ENCODE assay signal across 8 cellular contexts in the genomic region with DNA sequence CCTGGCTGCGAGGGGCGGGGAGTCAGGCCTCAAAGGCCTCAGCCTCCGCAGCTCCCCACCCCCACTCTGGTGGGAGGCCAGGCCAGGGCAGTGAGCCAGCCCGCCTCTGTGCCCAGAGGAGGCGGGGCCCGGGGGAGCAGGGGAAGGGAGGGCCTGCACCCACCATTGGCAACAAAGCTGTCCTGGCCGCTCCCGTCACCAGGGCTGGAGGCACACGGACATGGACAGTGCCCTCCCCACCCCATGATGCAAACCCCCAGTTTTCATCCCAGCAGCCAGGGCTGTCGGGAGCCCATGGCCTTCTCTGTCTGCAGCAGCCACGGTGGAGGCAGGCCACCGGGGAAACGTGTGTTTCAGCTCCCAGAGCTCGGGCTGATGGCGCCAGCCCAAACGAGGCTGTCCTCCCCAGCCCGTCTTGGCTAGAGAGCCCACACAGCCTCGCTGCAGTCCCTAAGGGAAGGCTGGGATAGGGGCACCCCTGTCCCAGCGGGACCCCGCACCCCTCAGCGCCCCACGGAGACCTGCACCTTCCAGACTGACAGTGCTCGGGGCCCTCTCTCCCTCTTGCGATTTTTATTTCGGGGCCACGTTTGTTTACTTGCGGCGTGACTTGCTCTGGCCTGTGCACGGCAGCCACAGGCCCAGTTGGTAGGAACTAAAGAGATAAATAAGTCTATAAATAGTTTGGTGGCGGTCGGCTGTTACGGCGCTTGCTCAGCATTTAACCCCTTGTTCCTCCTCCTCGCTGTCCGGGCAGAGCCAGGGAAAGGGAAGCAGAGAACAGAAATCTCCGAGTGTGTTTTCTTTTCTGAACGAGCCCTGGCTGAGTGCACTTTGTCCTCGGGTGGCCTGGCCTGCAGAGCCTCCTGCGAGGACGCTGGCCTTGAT.
A peak's percentile ranks its signal among the peaks of the same experiment; 100 is the strongest.
DNase-seq lines count a peak whose midpoint lies in the region; ATAC-seq and TF ChIP-seq lines count a peak whose summit lies in the region.

No MANE protein-coding gene starts in this region.

- peak overlapping the region; percentile 80 to 81 for H3K27ac ChIP-seq in prostate gland

- H3K4me1 ChIP-seq in prostate gland (replicated peaks): peaks cover 10% of the 10 kb centered on the region

- no peaks in the 10 kb centered on the region for H3K27me3 ChIP-seq in prostate gland (replicated peaks; ENCODE audit: insufficient read depth)

- DNase-seq in DMS79 (lab: John Stamatoyannopoulos, UW) (peak; percentile 89), SHP77 treated with DMSO at 0.1 percent for 48 hours (lab: John Stamatoyannopoulos, UW) (peak; percentile 6), cardiac septum (ENCODE audit: low spot score) (peak; percentile 83), prostate gland (ENCODE audit: low spot score) (peak; percentile 80), NCI-H510A treated with DMSO at 0.1 percent for 48 hours (lab: John Stamatoyannopoulos, UW) (no peak)

- ATAC-seq in HG03439 (IDR thresholded peaks at IDR 0.05; ENCODE audit: unreplicated experiment) (no peak), HG02642 (IDR thresholded peaks at IDR 0.05; ENCODE audit: poor library complexity, unreplicated experiment) (no peak), GM21576 (IDR thresholded peaks at IDR 0.05; ENCODE audit: unreplicated experiment) (no peak)

- 2% methylated on average over 32 of the region's 40 CpGs for WGBS in prostate gland

- TF ChIP-seq POLR2A in prostate gland (IDR thresholded peaks at IDR 0.05): no peak

- no peak for TF ChIP-seq CTCF in prostate gland (IDR thresholded peaks at IDR 0.05)

- H3K4me3 ChIP-seq in prostate gland: peak overlapping the region; percentile 12 to 19

- intact Hi-C loops in cardiac septum (cut with DNase I): loop anchor here (2.0 to 5.0 kb wide), 3 partner anchors 104 to 251 kb away; a partner anchor contains a TSS
- intact Hi-C loops in prostate gland (cut with DNase I): no loop called here

- no peaks in the 10 kb centered on the region for H3K36me3 ChIP-seq in prostate gland

- H3K9me3 ChIP-seq in prostate gland: no peaks in the 10 kb centered on the region
